ENCODE assay signal across 2 cellular contexts in the genomic region with DNA sequence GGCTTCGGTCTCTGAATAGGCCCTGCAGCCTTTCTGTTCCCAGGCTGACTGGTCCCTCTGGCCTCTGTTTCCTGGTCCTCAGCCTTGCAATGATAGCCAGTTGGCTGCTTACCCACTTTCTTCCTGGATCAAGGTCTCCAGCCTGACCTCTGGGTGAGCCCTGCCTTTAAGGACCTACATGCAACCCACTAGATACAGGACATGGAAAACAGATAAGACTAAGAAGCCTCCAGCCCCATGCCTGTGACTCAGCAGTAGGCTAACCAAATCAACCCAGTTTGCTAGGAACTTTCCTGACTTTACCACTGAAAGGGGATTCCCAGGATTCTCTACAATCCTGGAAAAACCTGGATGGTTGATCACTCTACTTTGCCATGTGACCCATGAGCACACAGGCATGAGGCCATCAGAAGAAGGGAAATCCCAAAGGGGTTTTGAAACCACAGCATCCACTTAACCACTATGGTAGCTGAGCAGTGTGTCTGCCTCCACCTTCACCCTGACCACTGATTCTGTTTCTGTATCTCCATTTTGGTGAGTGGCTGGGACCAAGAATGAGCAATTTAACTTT.
TF ChIP-seq lines count a peak whose summit lies in the region.

No MANE protein-coding gene starts in this region.

TF ChIP-seq in liver, 16 proteins besides CTCF, POLR2A, EP300 and RAD21 (continued from another document):
- peak; percentile 92 for TF ChIP-seq NR2F2 (IDR thresholded peaks at IDR 0.05)
- TF ChIP-seq, protein P1, sequence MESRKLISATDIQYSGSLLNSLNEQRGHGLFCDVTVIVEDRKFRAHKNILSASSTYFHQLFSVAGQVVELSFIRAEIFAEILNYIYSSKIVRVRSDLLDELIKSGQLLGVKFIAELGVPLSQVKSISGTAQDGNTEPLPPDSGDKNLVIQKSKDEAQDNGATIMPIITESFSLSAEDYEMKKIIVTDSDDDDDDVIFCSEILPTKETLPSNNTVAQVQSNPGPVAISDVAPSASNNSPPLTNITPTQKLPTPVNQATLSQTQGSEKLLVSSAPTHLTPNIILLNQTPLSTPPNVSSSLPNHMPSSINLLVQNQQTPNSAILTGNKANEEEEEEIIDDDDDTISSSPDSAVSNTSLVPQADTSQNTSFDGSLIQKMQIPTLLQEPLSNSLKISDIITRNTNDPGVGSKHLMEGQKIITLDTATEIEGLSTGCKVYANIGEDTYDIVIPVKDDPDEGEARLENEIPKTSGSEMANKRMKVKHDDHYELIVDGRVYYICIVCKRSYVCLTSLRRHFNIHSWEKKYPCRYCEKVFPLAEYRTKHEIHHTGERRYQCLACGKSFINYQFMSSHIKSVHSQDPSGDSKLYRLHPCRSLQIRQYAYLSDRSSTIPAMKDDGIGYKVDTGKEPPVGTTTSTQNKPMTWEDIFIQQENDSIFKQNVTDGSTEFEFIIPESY (IDR thresholded peaks at IDR 0.05): no peak
- TF ChIP-seq, protein P2, sequence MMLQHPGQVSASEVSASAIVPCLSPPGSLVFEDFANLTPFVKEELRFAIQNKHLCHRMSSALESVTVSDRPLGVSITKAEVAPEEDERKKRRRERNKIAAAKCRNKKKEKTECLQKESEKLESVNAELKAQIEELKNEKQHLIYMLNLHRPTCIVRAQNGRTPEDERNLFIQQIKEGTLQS (IDR thresholded peaks at IDR 0.05): no peak
- TF ChIP-seq FOXA2 (IDR thresholded peaks at IDR 0.05): no peak

TF ChIP-seq in HepG2, 621 proteins besides CTCF, POLR2A, EP300 and RAD21 (continued from another document):
- TF ChIP-seq, protein P3, sequence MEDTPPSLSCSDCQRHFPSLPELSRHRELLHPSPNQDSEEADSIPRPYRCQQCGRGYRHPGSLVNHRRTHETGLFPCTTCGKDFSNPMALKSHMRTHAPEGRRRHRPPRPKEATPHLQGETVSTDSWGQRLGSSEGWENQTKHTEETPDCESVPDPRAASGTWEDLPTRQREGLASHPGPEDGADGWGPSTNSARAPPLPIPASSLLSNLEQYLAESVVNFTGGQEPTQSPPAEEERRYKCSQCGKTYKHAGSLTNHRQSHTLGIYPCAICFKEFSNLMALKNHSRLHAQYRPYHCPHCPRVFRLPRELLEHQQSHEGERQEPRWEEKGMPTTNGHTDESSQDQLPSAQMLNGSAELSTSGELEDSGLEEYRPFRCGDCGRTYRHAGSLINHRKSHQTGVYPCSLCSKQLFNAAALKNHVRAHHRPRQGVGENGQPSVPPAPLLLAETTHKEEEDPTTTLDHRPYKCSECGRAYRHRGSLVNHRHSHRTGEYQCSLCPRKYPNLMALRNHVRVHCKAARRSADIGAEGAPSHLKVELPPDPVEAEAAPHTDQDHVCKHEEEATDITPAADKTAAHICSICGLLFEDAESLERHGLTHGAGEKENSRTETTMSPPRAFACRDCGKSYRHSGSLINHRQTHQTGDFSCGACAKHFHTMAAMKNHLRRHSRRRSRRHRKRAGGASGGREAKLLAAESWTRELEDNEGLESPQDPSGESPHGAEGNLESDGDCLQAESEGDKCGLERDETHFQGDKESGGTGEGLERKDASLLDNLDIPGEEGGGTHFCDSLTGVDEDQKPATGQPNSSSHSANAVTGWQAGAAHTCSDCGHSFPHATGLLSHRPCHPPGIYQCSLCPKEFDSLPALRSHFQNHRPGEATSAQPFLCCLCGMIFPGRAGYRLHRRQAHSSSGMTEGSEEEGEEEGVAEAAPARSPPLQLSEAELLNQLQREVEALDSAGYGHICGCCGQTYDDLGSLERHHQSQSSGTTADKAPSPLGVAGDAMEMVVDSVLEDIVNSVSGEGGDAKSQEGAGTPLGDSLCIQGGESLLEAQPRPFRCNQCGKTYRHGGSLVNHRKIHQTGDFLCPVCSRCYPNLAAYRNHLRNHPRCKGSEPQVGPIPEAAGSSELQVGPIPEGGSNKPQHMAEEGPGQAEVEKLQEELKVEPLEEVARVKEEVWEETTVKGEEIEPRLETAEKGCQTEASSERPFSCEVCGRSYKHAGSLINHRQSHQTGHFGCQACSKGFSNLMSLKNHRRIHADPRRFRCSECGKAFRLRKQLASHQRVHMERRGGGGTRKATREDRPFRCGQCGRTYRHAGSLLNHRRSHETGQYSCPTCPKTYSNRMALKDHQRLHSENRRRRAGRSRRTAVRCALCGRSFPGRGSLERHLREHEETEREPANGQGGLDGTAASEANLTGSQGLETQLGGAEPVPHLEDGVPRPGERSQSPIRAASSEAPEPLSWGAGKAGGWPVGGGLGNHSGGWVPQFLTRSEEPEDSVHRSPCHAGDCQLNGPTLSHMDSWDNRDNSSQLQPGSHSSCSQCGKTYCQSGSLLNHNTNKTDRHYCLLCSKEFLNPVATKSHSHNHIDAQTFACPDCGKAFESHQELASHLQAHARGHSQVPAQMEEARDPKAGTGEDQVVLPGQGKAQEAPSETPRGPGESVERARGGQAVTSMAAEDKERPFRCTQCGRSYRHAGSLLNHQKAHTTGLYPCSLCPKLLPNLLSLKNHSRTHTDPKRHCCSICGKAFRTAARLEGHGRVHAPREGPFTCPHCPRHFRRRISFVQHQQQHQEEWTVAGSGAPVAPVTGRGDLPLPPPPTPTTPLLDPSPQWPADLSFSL (CRISPR knock-in tag; IDR thresholded peaks at IDR 0.05): no peak
- no peak for TF ChIP-seq ZNF841 (CRISPR knock-in tag; IDR thresholded peaks at IDR 0.05; ENCODE audit: borderline replicate concordance)
- TF ChIP-seq, protein P4, sequence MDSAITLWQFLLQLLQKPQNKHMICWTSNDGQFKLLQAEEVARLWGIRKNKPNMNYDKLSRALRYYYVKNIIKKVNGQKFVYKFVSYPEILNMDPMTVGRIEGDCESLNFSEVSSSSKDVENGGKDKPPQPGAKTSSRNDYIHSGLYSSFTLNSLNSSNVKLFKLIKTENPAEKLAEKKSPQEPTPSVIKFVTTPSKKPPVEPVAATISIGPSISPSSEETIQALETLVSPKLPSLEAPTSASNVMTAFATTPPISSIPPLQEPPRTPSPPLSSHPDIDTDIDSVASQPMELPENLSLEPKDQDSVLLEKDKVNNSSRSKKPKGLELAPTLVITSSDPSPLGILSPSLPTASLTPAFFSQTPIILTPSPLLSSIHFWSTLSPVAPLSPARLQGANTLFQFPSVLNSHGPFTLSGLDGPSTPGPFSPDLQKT (CRISPR knock-in tag; IDR thresholded peaks at IDR 0.05; ENCODE audit: borderline replicate concordance): no peak
- TF ChIP-seq HNRNPL (IDR thresholded peaks at IDR 0.05; ENCODE audit: low read depth, low read length): no peak
- TF ChIP-seq, protein P5, sequence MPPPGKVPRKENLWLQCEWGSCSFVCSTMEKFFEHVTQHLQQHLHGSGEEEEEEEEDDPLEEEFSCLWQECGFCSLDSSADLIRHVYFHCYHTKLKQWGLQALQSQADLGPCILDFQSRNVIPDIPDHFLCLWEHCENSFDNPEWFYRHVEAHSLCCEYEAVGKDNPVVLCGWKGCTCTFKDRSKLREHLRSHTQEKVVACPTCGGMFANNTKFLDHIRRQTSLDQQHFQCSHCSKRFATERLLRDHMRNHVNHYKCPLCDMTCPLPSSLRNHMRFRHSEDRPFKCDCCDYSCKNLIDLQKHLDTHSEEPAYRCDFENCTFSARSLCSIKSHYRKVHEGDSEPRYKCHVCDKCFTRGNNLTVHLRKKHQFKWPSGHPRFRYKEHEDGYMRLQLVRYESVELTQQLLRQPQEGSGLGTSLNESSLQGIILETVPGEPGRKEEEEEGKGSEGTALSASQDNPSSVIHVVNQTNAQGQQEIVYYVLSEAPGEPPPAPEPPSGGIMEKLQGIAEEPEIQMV (CRISPR knock-in tag; IDR thresholded peaks at IDR 0.05; ENCODE audit: low read depth): no peak
- TF ChIP-seq, protein P6, sequence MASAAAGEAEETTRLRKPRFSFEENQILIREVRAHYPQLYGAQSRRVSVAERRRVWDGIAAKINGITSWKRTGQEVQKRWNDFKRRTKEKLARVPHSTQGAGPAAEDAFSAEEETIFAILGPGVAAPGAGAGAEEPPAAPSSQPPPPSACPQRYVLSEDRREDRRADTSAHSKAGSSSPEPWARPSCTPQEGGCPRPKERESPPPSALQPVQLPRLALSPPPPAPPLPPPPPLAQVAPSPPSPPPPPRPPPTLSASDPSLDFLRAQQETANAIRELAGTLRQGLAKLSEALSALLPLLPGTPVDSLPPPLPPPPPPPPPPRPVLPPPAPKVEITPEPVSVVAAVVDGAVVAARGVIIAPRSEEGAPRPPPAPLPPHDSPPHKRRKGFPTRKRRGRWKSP (CRISPR knock-in tag; IDR thresholded peaks at IDR 0.05): no peak
- TF ChIP-seq ZFX (CRISPR knock-in tag; IDR thresholded peaks at IDR 0.05; ENCODE audit: low read depth): no peak
